ENCODE assay signal across 1 cellular context in genomic region chr7:141294122-141294829, GRCh38.
TF ChIP-seq lines count a peak whose summit lies in the region.

No MANE protein-coding gene starts in this region.

TF ChIP-seq in HepG2, 621 proteins besides CTCF, POLR2A, EP300 and RAD21 (continued from another document):
- TF ChIP-seq RERE (CRISPR knock-in tag; IDR thresholded peaks at IDR 0.05; ENCODE audit: low read depth) (no peak), ZNF121 (CRISPR knock-in tag; IDR thresholded peaks at IDR 0.05) (no peak), MAFF (IDR thresholded peaks at IDR 0.05; ENCODE audit: low read depth, low read length) (peak; percentile 90), REL (CRISPR knock-in tag; conservative IDR thresholded peaks at IDR 0.05) (no peak), IRF1 (CRISPR knock-in tag; IDR thresholded peaks at IDR 0.05; ENCODE audit: low read depth) (no peak), MTA1 (CRISPR knock-in tag; IDR thresholded peaks at IDR 0.05; ENCODE audit: borderline replicate concordance) (no peak)
